In the genomic region with DNA sequence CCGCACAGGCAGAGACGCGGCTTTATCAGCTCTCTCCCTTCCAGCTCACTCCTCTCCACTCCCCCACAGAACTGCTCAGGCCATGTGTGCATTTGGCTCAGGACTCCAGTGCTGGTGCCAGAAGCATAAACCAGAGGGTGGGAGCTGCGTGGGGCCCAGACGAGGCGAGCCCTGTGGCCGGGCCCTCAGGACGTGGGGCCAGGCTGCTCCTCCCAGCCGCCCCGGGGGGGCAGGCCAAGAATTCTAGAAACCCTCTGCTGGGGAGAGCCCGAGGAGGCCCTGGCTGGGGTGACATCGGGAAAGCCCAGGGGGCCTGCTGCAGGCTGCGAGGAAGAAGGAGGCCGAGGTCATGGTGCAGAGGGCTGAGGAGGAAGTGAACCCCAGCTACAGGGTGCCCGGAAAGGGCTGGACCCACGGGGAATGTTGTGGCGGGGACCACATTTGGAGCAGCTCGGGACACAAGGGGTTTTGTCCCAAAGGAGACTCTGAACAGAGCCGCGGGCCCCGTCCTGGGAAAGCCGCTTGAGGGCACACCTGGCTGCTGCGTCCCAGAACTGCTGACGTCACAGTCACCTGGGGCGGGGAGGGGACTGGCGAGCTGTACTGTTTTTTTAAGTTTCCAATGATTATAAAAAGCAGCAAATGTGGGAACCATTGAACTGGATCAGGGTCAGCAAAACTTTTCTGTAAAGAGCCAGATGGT, we compare ENCODE assay signal across 8 cellular contexts.
DNase-seq lines count a peak whose midpoint lies in the region; ATAC-seq and TF ChIP-seq lines count a peak whose summit lies in the region.

No MANE protein-coding gene starts in this region.

- intact Hi-C loops in esophagus muscularis mucosa (cut with DNase I), result loop anchor here (10.0 kb wide), 1 partner anchor 122 kb away; a partner anchor contains a TSS
- intact Hi-C loops in naive thymus-derived CD4-positive, alpha-beta T cell (cut with micrococcal nuclease), result no loop called here

- peak overlapping the region; percentile 69 to 82 (median 77) for H3K27ac ChIP-seq in esophagus muscularis mucosa (replicated peaks in 1 of 4)
- no peak overlapping the region for H3K27ac ChIP-seq in naive thymus-derived CD4-positive, alpha-beta T cell (ENCODE audit: low read depth, low read length)

- H3K4me1 ChIP-seq in esophagus muscularis mucosa, result peaks cover 41 to 52% (median 47%) of the 10 kb centered on the region in 4 donors
- no peaks in the 10 kb centered on the region for H3K4me1 ChIP-seq in naive thymus-derived CD4-positive, alpha-beta T cell (ENCODE audit: control insufficient read depth in 2 of 2, insufficient read depth in 2 of 2, low read length in 2 of 2)

- no peaks in the 10 kb centered on the region for H3K9me3 ChIP-seq in esophagus muscularis mucosa
- no peaks in the 10 kb centered on the region for H3K9me3 ChIP-seq in naive thymus-derived CD4-positive, alpha-beta T cell (ENCODE audit: control insufficient read depth in 2 of 3, low read length in 3 of 3)

- no peak for TF ChIP-seq POLR2A in esophagus muscularis mucosa (IDR thresholded peaks at IDR 0.05; ENCODE audit: low read depth)

- no peak for TF ChIP-seq EP300 in esophagus muscularis mucosa (IDR thresholded peaks at IDR 0.05)

- H3K4me3 Mint-ChIP-seq in mesothelial cell of epicardium, result no peak overlapping the region
- H3K4me3 Mint-ChIP-seq in type B pancreatic cell, result no peak overlapping the region
- no peak overlapping the region for H3K4me3 Mint-ChIP-seq in naive thymus-derived CD4-positive, alpha-beta T cell

- H3K27me3 ChIP-seq in esophagus muscularis mucosa, result no peaks in the 10 kb centered on the region
- no peaks in the 10 kb centered on the region for H3K27me3 ChIP-seq in naive thymus-derived CD4-positive, alpha-beta T cell (ENCODE audit: control insufficient read depth in 2 of 2, insufficient read depth in 2 of 2, low read length in 2 of 2)

- whole genome bisulfite sequencing in esophagus muscularis mucosa, result 41% methylated on average over 26 of the region's 26 CpGs

- no peak for ATAC-seq in naive thymus-derived CD4-positive, alpha-beta T cell
- ATAC-seq in HG02678 (IDR thresholded peaks at IDR 0.05; ENCODE audit: unreplicated experiment) (no peak), HG03378 (IDR thresholded peaks at IDR 0.05; ENCODE audit: unreplicated experiment) (no peak)

- H3K9me3 Mint-ChIP-seq in mesothelial cell of epicardium (peaks cover 10% of the 10 kb centered on the region), type B pancreatic cell (no peaks in the 10 kb centered on the region)
- H3K9me3 Mint-ChIP-seq in naive thymus-derived CD4-positive, alpha-beta T cell, result peaks cover 0 to 2% (median 0%) of the 10 kb centered on the region in 11 donors

- H3K27me3 Mint-ChIP-seq in mesothelial cell of epicardium (ENCODE audit: low read depth) (no peaks in the 10 kb centered on the region), type B pancreatic cell (no peaks in the 10 kb centered on the region)
- peaks cover 0 to 11% (median 6%) of the 10 kb centered on the region in 5 donors for H3K27me3 Mint-ChIP-seq in naive thymus-derived CD4-positive, alpha-beta T cell

- H3K4me1 Mint-ChIP-seq in mesothelial cell of epicardium, result peaks cover 40% of the 10 kb centered on the region
- peaks cover 24% of the 10 kb centered on the region for H3K4me1 Mint-ChIP-seq in type B pancreatic cell (ENCODE audit: unreplicated experiment)
- peaks cover 0 to 4% (median 0%) of the 10 kb centered on the region in 7 donors for H3K4me1 Mint-ChIP-seq in naive thymus-derived CD4-positive, alpha-beta T cell

- H3K27ac Mint-ChIP-seq in mesothelial cell of epicardium, result peak overlapping the region; percentile 91
- H3K27ac Mint-ChIP-seq in type B pancreatic cell, result peak overlapping the region; percentile 24
- H3K27ac Mint-ChIP-seq in naive thymus-derived CD4-positive, alpha-beta T cell, result no peak overlapping the region

- TF ChIP-seq CTCF in esophagus muscularis mucosa (IDR thresholded peaks at IDR 0.05) (no peak), mesothelial cell of epicardium (IDR thresholded peaks at IDR 0.05; ENCODE audit: unreplicated experiment) (no peak), type B pancreatic cell (conservative IDR thresholded peaks at IDR 0.05) (no peak)

- H3K36me3 Mint-ChIP-seq in mesothelial cell of epicardium (no peaks in the 10 kb centered on the region), type B pancreatic cell (no peaks in the 10 kb centered on the region)
- no peaks in the 10 kb centered on the region for H3K36me3 Mint-ChIP-seq in naive thymus-derived CD4-positive, alpha-beta T cell

- POLR2A ChIA-PET in naive thymus-derived CD4-positive, alpha-beta T cell (lab: Charles Lee), result no interaction called here

- peak overlapping the region in 2 of 4 donors; percentile 11 to 14 for H3K4me3 ChIP-seq in esophagus muscularis mucosa
- H3K4me3 ChIP-seq in naive thymus-derived CD4-positive, alpha-beta T cell (ENCODE audit: low read length), result no peak overlapping the region

- CTCF ChIA-PET in naive thymus-derived CD4-positive, alpha-beta T cell (lab: Charles Lee), result no interaction called here

- H3K36me3 ChIP-seq in esophagus muscularis mucosa, result no peaks in the 10 kb centered on the region
- H3K36me3 ChIP-seq in naive thymus-derived CD4-positive, alpha-beta T cell (ENCODE audit: control insufficient read depth in 2 of 3, insufficient read depth in 3 of 3, low read length in 3 of 3), result no peaks in the 10 kb centered on the region

- DNase-seq in esophagus muscularis mucosa (ENCODE audit: extremely low spot score), result no peak
- DNase-seq in mesothelial cell of epicardium (ENCODE audit: low spot score in 2 of 2, unreplicated experiment in 2 of 2), result peak; percentile 30 to 59
- no peak for DNase-seq in type B pancreatic cell (ENCODE audit: extremely low spot score, unreplicated experiment)
- DNase-seq in naive thymus-derived CD4-positive, alpha-beta T cell, result no peak
- DNase-seq in NCI-H345 treated with DMSO at 0.1 percent for 48 hours (lab: John Stamatoyannopoulos, UW; ENCODE audit: unreplicated experiment), result no peak

TF ChIP-seq in PFSK-1, 5 proteins besides CTCF, POLR2A, EP300 and RAD21:
- TF ChIP-seq TAF1 (IDR thresholded peaks at IDR 0.05; ENCODE audit: borderline replicate concordance, insufficient read depth, low read length) (no peak), POLR2AphosphoS5 (IDR thresholded peaks at IDR 0.05; ENCODE audit: low read depth, low read length) (no peak), FOXP2 (optimal IDR thresholded peaks at IDR 0.05; ENCODE audit: borderline replicate concordance, extremely low read depth, extremely low read length, insufficient read depth) (peak; percentile 54)

Comparison
In these comparisons a context has a peak if more than half of its experiments do, and no peak if none do; other contexts are left out.
1. DNase-seq: peak in mesothelial cell of epicardium (2 of 2); none in esophagus muscularis mucosa (single experiment), type B pancreatic cell (single experiment), naive thymus-derived CD4-positive, alpha-beta T cell (0 of 9) and NCI-H345 treated with DMSO at 0.1 percent for 48 hours (single experiment).
2. H3K27ac Mint-ChIP-seq: peak in mesothelial cell of epicardium (single experiment) and type B pancreatic cell (single experiment); none in naive thymus-derived CD4-positive, alpha-beta T cell (0 of 9).